Comparison of ENCODE assay signal across 15 cellular contexts in the genomic region with DNA sequence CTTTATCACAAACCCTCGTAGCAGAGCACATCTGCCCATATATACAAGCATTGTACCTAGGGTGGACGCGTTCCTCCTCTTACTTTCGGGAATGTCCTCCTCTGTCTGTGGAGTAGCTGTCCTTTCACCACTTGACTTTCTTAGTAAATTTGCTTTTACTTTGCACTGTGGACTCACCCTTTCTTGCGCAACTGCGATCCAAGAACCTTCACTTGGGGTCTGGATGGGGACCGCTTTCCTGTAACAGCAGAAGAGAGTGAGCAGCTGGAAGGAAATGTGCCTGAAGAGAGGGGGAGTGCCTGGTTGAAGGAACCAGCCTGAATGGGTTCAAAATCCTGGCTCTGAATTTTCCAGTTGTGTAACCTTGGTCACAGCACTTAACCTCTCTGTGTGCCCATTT.
"Had no signal": no experiment of that assay in that cellular context is flagged by ENCODE, and none has a peak within 500 bp of the region (broad histone marks: within the 10 kb centered on the region; RNA-seq: fewer than 3 reads in every experiment).

No MANE protein-coding gene starts in this region.

- ATAC-seq: stimulated activated memory B cell treated with anti-CD40 and anti-IgM and Interleukin-4, amounts not matched to agents 10 μg/mL and 1 μg/mL and 100 μg/mL, for 72 hours; T-helper 17 cell had no signal

- H3K36me3 ChIP-seq: thyroid gland had no signal

- H3K27me3 ChIP-seq: thyroid gland had no signal

- H3K9me3 ChIP-seq: thyroid gland had no signal

- FAIRE-seq: bronchial epithelial cell had no signal

- DNase-seq: activated B cell treated with CpG ODN at 0.5 μM for 24 hours; activated CD4-positive, alpha-beta T cell treated with anti-CD3 and anti-CD28 coated beads, Interleukin-2, amount 10 ng/mL, durations not matched to agents 24 days and 14 days; activated CD8-positive, alpha-beta memory T cell treated with anti-CD3 and anti-CD28 coated beads, Interleukin-2, amount 50 U/mL, for 48 hours; activated naive CD4-positive, alpha-beta T cell; activated naive CD8-positive, alpha-beta T cell treated with anti-CD3 and anti-CD28 coated beads, Interleukin-2, amount 10 ng/mL, durations not matched to agents 7 days and 5 days; anterior cingulate cortex; effector memory CD4-positive, alpha-beta T cell; foreskin melanocyte; midbrain; stimulated activated CD4-positive, alpha-beta T cell treated with anti-CD3 and anti-CD28 coated beads, Interleukin-12 subunit alpha, Interleukin-12 subunit beta, amount 100 ng/mL, for 4 hours; stimulated activated CD4-positive, alpha-beta T cell treated with anti-CD3 and anti-CD28 coated beads, Interleukin-2, amount 100 ng/mL, for 24 hours; T-helper 17 cell; thyroid gland had no signal

- H3K4me3 ChIP-seq: thyroid gland had no signal
